In genomic region chr4:112112590-112113170, GRCh38 we compare ENCODE assay signal across 15 cellular contexts. TPM values are rescaled to one million over a fixed set of nuclear protein-coding genes. Genes with fewer than 3 reads are reported as not detected.
DNase-seq lines count a peak whose midpoint lies in the region; ATAC-seq, FAIRE-seq and TF ChIP-seq lines count a peak whose summit lies in the region.
"Had no signal": no experiment of that assay in that cellular context is flagged by ENCODE, and none has a peak within 500 bp of the region (broad histone marks: within the 10 kb centered on the region; RNA-seq: fewer than 3 reads in every experiment).

No MANE protein-coding gene starts in this region.

- H3K4me3 ChIP-seq in A549, result no peak overlapping the region
- no peak overlapping the region for H3K4me3 ChIP-seq in astrocyte of the spinal cord (ENCODE audit: low read depth, low read length)
- no peak overlapping the region for H3K4me3 ChIP-seq in right lobe of liver
- no peak overlapping the region for H3K4me3 ChIP-seq in effector memory CD4-positive, alpha-beta T cell (ENCODE audit: insufficient read depth, low read depth, low read length, poor library complexity, severe bottlenecking)
- H3K4me3 ChIP-seq: sigmoid colon, SJSA1 had no signal

- H3K9me3 ChIP-seq in A549 (no peaks in the 10 kb centered on the region), right lobe of liver (no peaks in the 10 kb centered on the region)
- no peaks in the 10 kb centered on the region for H3K9me3 ChIP-seq in effector memory CD4-positive, alpha-beta T cell (ENCODE audit: control insufficient read depth, low read length)
- H3K9me3 ChIP-seq: sigmoid colon, SJSA1 had no signal

- H3K27me3 ChIP-seq in right lobe of liver, result no peaks in the 10 kb centered on the region
- H3K27me3 ChIP-seq in effector memory CD4-positive, alpha-beta T cell (replicated peaks; ENCODE audit: control insufficient read depth, insufficient read depth, low read length, poor library complexity, severe bottlenecking), result no peaks in the 10 kb centered on the region
- H3K27me3 ChIP-seq: sigmoid colon, SJSA1 had no signal

- 0% methylated on average over 2 of the region's 2 CpGs for WGBS in A549 (ENCODE audit: missing lambda C conversion rate)
- 62% methylated on average over 2 of the region's 2 CpGs for WGBS in right lobe of liver (ENCODE audit: insufficient coverage, low coverage, low lambda C conversion rate, missing lambda C conversion rate)

- TF ChIP-seq RAD21 in A549 (conservative IDR thresholded peaks at IDR 0.05 in 1 of 2, IDR thresholded peaks at IDR 0.05 in 1 of 2), result no peak

- no peak for TF ChIP-seq POLR2A in A549 (IDR thresholded peaks at IDR 0.05; ENCODE audit: low read length)
- TF ChIP-seq POLR2A in right lobe of liver (IDR thresholded peaks at IDR 0.05), result no peak

- DNase-seq in A549 (ENCODE audit: low read depth in 1 of 2, low spot score in 1 of 2), result peak in 1 of 2 experiments; percentile 45
- peak; percentile 6 for DNase-seq in HuH-7.5 (ENCODE audit: low spot score)
- DNase-seq in astrocyte of the spinal cord (ENCODE audit: low read depth, low spot score), result peak; percentile 5
- DNase-seq in right lobe of liver, result no peak
- DNase-seq in ecto neural progenitor cell (ENCODE audit: low spot score), result no peak
- no peak for DNase-seq in effector memory CD4-positive, alpha-beta T cell
- no peak for DNase-seq in AML-193 (lab: John Stamatoyannopoulos, UW)
- DNase-seq in Ammon's horn (ENCODE audit: low spot score), result no peak
- DNase-seq: activated CD4-positive, alpha-beta memory T cell treated with anti-CD3 and anti-CD28 coated beads for 36 hours; Karpas-422; NCI-H1436; NK-92 treated with Interleukin-12 subunit alpha and Interleukin-12 subunit beta, amount 100 ng/mL, for 24 hours; sigmoid colon; stimulated activated CD4-positive, alpha-beta T cell treated with anti-CD3 and anti-CD28 coated beads, Interleukin-4, amount 100 ng/mL, for 1 hour had no signal

- no peak for FAIRE-seq in A549 (lab: Jason Lieb, UNC)

- peak; percentile 56 to 60 for ATAC-seq in A549
- peak; percentile 23 to 48 (median 28) for ATAC-seq in right lobe of liver

- intact Hi-C loops in right lobe of liver (cut with DNase I), result no loop called here

- POLR2A ChIA-PET in A549 (lab: Yijun Ruan, JAX), result interaction anchor here (0.8 kb wide), 1 partner anchor 119 kb away, joined by 4 read pairs; the partner anchor contains the start of gene AP1AR

- CTCF ChIA-PET in A549 (lab: Yijun Ruan, JAX), result interaction anchor here (1.6 kb wide), 1 partner anchor 12 kb away, joined by 6 read pairs; no protein-coding TSS in a partner anchor

- TF ChIP-seq EP300 in A549 (IDR thresholded peaks at IDR 0.05), result no peak

- H3K4me1 ChIP-seq in A549 (peaks cover 49% of the 10 kb centered on the region), right lobe of liver (peaks cover 0 to 19% (median 0%) of the 10 kb centered on the region in 4 donors)
- no peaks in the 10 kb centered on the region for H3K4me1 ChIP-seq in effector memory CD4-positive, alpha-beta T cell (ENCODE audit: control insufficient read depth, insufficient read depth, low read length, poor library complexity, severe bottlenecking)

- H3K36me3 ChIP-seq in right lobe of liver, result no peaks in the 10 kb centered on the region
- H3K36me3 ChIP-seq in effector memory CD4-positive, alpha-beta T cell (ENCODE audit: control insufficient read depth, insufficient read depth, low read length), result no peaks in the 10 kb centered on the region
- H3K36me3 ChIP-seq: sigmoid colon, SJSA1 had no signal

- H3K27ac ChIP-seq in A549 (peak overlapping the region; percentile 79 to 88), right lobe of liver (peak overlapping the region; percentile 30 to 70 (median 63))
- no peak overlapping the region for H3K27ac ChIP-seq in effector memory CD4-positive, alpha-beta T cell (ENCODE audit: insufficient read depth, low read length, poor library complexity, severe bottlenecking)
- H3K27ac ChIP-seq: sigmoid colon, SJSA1 had no signal

- peak overlapping the region; percentile 75 for H3K4me2 ChIP-seq in A549

- in situ Hi-C loops in astrocyte of the spinal cord (cut with HindIII; ENCODE audit: low sequenced_read_pairs), result no loop called here

- TF ChIP-seq CTCF in A549 (IDR thresholded peaks at IDR 0.05), result no peak
- TF ChIP-seq CTCF in astrocyte of the spinal cord (IDR thresholded peaks at IDR 0.05; ENCODE audit: low read depth, low read length), result no peak
- TF ChIP-seq CTCF in right lobe of liver (IDR thresholded peaks at IDR 0.05), result no peak

TF ChIP-seq in A549, 52 proteins besides CTCF, POLR2A, EP300 and RAD21:
- no peak for TF ChIP-seq CHD2 (IDR thresholded peaks at IDR 0.05; ENCODE audit: low read length, partially characterized antibody)
- TF ChIP-seq ATOH8 (CRISPR knock-in tag; IDR thresholded peaks at IDR 0.05; ENCODE audit: low read depth), result no peak

RNA-seq across cellular contexts. Expression of gene FAM241A, which starts 32.6 kb away (rescaled TPM):
- polyA plus RNA-seq in A549 (2011; rRNA removed) (1.5 and 2.3 TPM in 2 replicates), A549 (2017; fragmentation: RNase III; extraction: RNeasy Plus Mini Kit Qiagen cat#74134 plus additional on column Dnase treatment) (0.59 to 0.67 TPM (median 0.63 TPM) in 3 replicates)
- polyA plus RNA-seq in A549 (2012; cell fraction: cytosol; rRNA removed), result 0.48 and 0.59 TPM in 2 replicates
- 0.18 and 0.22 TPM in 2 replicates for polyA plus RNA-seq in A549 (2012; cell fraction: nucleus; rRNA removed)
- polyA minus RNA-seq in A549 (2011; rRNA and poly(A)+ RNA removed), result 0.29 and 0.37 TPM in 2 replicates
- 1 to 10 TPM in 5 of 6 experiments, under 1 TPM in 1; 0.99 to 3.5 (median 2.1) TPM for total RNA-seq in right lobe of liver

Comparison
In these comparisons a context has a peak if more than half of its experiments do, and no peak if none do; other contexts are left out.
1. DNase-seq: peak in HuH-7.5 (single experiment) and astrocyte of the spinal cord (single experiment); none in right lobe of liver (0 of 3), ecto neural progenitor cell (single experiment), effector memory CD4-positive, alpha-beta T cell (0 of 3), AML-193 (0 of 2) and Ammon's horn (single experiment).